15 cellular contexts compared by ENCODE assay signal in genomic region chr2:8107162-8107561, GRCh38.
DNase-seq lines count a peak whose midpoint lies in the region; TF ChIP-seq lines count a peak whose summit lies in the region.
"Had no signal": no experiment of that assay in that cellular context is flagged by ENCODE, and none has a peak within 500 bp of the region (broad histone marks: within the 10 kb centered on the region; RNA-seq: fewer than 3 reads in every experiment).

No MANE protein-coding gene starts in this region.

- H2AFZ ChIP-seq in Loucy (ENCODE audit: low read length) (peak overlapping the region; percentile 54), parathyroid adenoma (peak overlapping the region; percentile 33)

- DNase-seq in activated CD4-positive, alpha-beta T cell treated with anti-CD3 and anti-CD28 coated beads, Interleukin-2, amount 10 ng/mL, durations not matched to agents 24 days and 14 days: no peak
- no peak for DNase-seq in activated CD4-positive, alpha-beta T cell treated with anti-CD3 and anti-CD28 coated beads for 4 hours
- DNase-seq in iPS-NIHi11 (ENCODE audit: low spot score): no peak
- no peak for DNase-seq in germinal center (ENCODE audit: low spot score)
- DNase-seq: 8988T; Caco-2; CD4-positive, alpha-beta memory T cell; DMS53; GF-D8; GOT3; H9 had no signal

- H3K9ac ChIP-seq in Loucy (ENCODE audit: low read depth, low read length, poor library complexity, severe bottlenecking): no peak overlapping the region
- H3K9ac ChIP-seq in parathyroid adenoma: no peak overlapping the region

- TF ChIP-seq CTCF in Loucy (conservative IDR thresholded peaks at IDR 0.05; ENCODE audit: low read length): no peak
- no peak for TF ChIP-seq CTCF in parathyroid adenoma (IDR thresholded peaks at IDR 0.05)

- no peaks in the 10 kb centered on the region for H3K79me2 ChIP-seq in Loucy (ENCODE audit: insufficient read depth, low read length)
- H3K79me2 ChIP-seq in parathyroid adenoma: no peaks in the 10 kb centered on the region

- H3K9me3 Mint-ChIP-seq in activated CD4-positive, alpha-beta T cell treated with anti-CD3 and anti-CD28 coated beads, Interleukin-2, amount 10 ng/mL, durations not matched to agents 24 days and 14 days: peaks cover 16% of the 10 kb centered on the region
- no peaks in the 10 kb centered on the region for H3K9me3 Mint-ChIP-seq in dendritic cell treated with granulocyte-macrophage colony-stimulating factor and Interleukin-4, amounts not matched to agents 40 ng/mL and 50 ng/mL, for 4 days
- H3K9me3 Mint-ChIP-seq: CD4-positive, alpha-beta memory T cell had no signal

- H3K9me2 ChIP-seq in Loucy (replicated peaks; ENCODE audit: low read depth, low read length): no peaks in the 10 kb centered on the region

- H3K4me2 ChIP-seq in Loucy (ENCODE audit: low read depth, low read length, poor library complexity, severe bottlenecking) (peak overlapping the region; percentile 4), parathyroid adenoma (ENCODE audit: low read length) (no peak overlapping the region)

- intact Hi-C loops in activated CD4-positive, alpha-beta T cell treated with anti-CD3 and anti-CD28 coated beads, Interleukin-2, amount 10 ng/mL, durations not matched to agents 24 days and 14 days (cut with micrococcal nuclease): no loop called here
- intact Hi-C loops in dendritic cell treated with granulocyte-macrophage colony-stimulating factor and Interleukin-4, amounts not matched to agents 40 ng/mL and 50 ng/mL, for 4 days (cut with micrococcal nuclease): no loop called here

- H3F3A ChIP-seq in Loucy (ENCODE audit: low read depth): no peaks in the 10 kb centered on the region

- peaks cover 9% of the 10 kb centered on the region for H3K4me1 Mint-ChIP-seq in activated CD4-positive, alpha-beta T cell treated with anti-CD3 and anti-CD28 coated beads, Interleukin-2, amount 10 ng/mL, durations not matched to agents 24 days and 14 days
- peaks cover 21% of the 10 kb centered on the region for H3K4me1 Mint-ChIP-seq in dendritic cell treated with granulocyte-macrophage colony-stimulating factor and Interleukin-4, amounts not matched to agents 40 ng/mL and 50 ng/mL, for 4 days (ENCODE audit: low read depth)
- H3K4me1 Mint-ChIP-seq: CD4-positive, alpha-beta memory T cell had no signal

- H3K36me3 Mint-ChIP-seq in activated CD4-positive, alpha-beta T cell treated with anti-CD3 and anti-CD28 coated beads, Interleukin-2, amount 10 ng/mL, durations not matched to agents 24 days and 14 days (ENCODE audit: low read depth): no peaks in the 10 kb centered on the region
- no peaks in the 10 kb centered on the region for H3K36me3 Mint-ChIP-seq in dendritic cell treated with granulocyte-macrophage colony-stimulating factor and Interleukin-4, amounts not matched to agents 40 ng/mL and 50 ng/mL, for 4 days (ENCODE audit: low read depth)
- H3K36me3 Mint-ChIP-seq: CD4-positive, alpha-beta memory T cell had no signal

- H3K27me3 ChIP-seq in Loucy (ENCODE audit: insufficient read depth, low read length, poor library complexity, severe bottlenecking) (no peaks in the 10 kb centered on the region), parathyroid adenoma (ENCODE audit: control insufficient read depth, insufficient read depth, low read length) (no peaks in the 10 kb centered on the region)

- H3K27ac Mint-ChIP-seq in activated CD4-positive, alpha-beta T cell treated with anti-CD3 and anti-CD28 coated beads, Interleukin-2, amount 10 ng/mL, durations not matched to agents 24 days and 14 days: peak overlapping the region; percentile 52
- peak overlapping the region; percentile 73 for H3K27ac Mint-ChIP-seq in dendritic cell treated with granulocyte-macrophage colony-stimulating factor and Interleukin-4, amounts not matched to agents 40 ng/mL and 50 ng/mL, for 4 days
- H3K27ac Mint-ChIP-seq: H9 had no signal

- H4K20me1 ChIP-seq in Loucy (ENCODE audit: insufficient read depth, low read length, poor library complexity, severe bottlenecking): no peaks in the 10 kb centered on the region

- H3K4me1 ChIP-seq in Loucy (ENCODE audit: insufficient read depth, low read length, poor library complexity, severe bottlenecking) (peaks cover 10% of the 10 kb centered on the region), parathyroid adenoma (peaks cover 76% of the 10 kb centered on the region)

- peak overlapping the region; percentile 78 for H3K27ac ChIP-seq in parathyroid adenoma
- H3K27ac ChIP-seq: C4-2B had no signal

- H3K4me3 Mint-ChIP-seq in activated CD4-positive, alpha-beta T cell treated with anti-CD3 and anti-CD28 coated beads, Interleukin-2, amount 10 ng/mL, durations not matched to agents 24 days and 14 days: no peak overlapping the region
- no peak overlapping the region for H3K4me3 Mint-ChIP-seq in dendritic cell treated with granulocyte-macrophage colony-stimulating factor and Interleukin-4, amounts not matched to agents 40 ng/mL and 50 ng/mL, for 4 days
- H3K4me3 Mint-ChIP-seq: CD4-positive, alpha-beta memory T cell; H9 had no signal

- H3K9me3 ChIP-seq in Loucy (ENCODE audit: insufficient read depth, low read depth, low read length) (no peaks in the 10 kb centered on the region), parathyroid adenoma (ENCODE audit: control insufficient read depth, low read length) (no peaks in the 10 kb centered on the region)
- H3K9me3 ChIP-seq: Caco-2 had no signal

- H3K36me3 ChIP-seq in Loucy (ENCODE audit: insufficient read depth, low read length): no peaks in the 10 kb centered on the region
- no peaks in the 10 kb centered on the region for H3K36me3 ChIP-seq in parathyroid adenoma (ENCODE audit: control insufficient read depth, insufficient read depth, low read length)

- H3K27me3 Mint-ChIP-seq in activated CD4-positive, alpha-beta T cell treated with anti-CD3 and anti-CD28 coated beads, Interleukin-2, amount 10 ng/mL, durations not matched to agents 24 days and 14 days: no peaks in the 10 kb centered on the region
- no peaks in the 10 kb centered on the region for H3K27me3 Mint-ChIP-seq in dendritic cell treated with granulocyte-macrophage colony-stimulating factor and Interleukin-4, amounts not matched to agents 40 ng/mL and 50 ng/mL, for 4 days
- H3K27me3 Mint-ChIP-seq: CD4-positive, alpha-beta memory T cell had no signal

- no peak overlapping the region for H3K4me3 ChIP-seq in Loucy (ENCODE audit: low read length, poor library complexity, severe bottlenecking)
- H3K4me3 ChIP-seq in parathyroid adenoma (ENCODE audit: low read depth, low read length): no peak overlapping the region
